ENCODE assay signal across 8 cellular contexts in genomic region chr11:62787005-62787759, GRCh38. TPM values are rescaled to one million over a fixed set of nuclear protein-coding genes. Genes with fewer than 3 reads are reported as not detected.
DNase-seq lines count a peak whose midpoint lies in the region; ATAC-seq, FAIRE-seq and TF ChIP-seq lines count a peak whose summit lies in the region.

Gene TMEM179B, plus strand, starts transcription at chr11:62787402. Its CDS starts 30 bp downstream, at chr11:62787432.

- peak; percentile 96 for FAIRE-seq in GM19239 (lab: Jason Lieb, UNC)

- H3K36me3 ChIP-seq in BLaER1: peaks cover 44% of the 10 kb centered on the region
- peaks cover 0 to 37% of the 10 kb centered on the region in 2 donors for H3K36me3 ChIP-seq in left lung

- peak within 1 kb of the TSS; percentile 92 for H3K27ac Mint-ChIP-seq in activated CD4-positive, alpha-beta T cell treated with anti-CD3 and anti-CD28 coated beads, Interleukin-2, amount 10 ng/mL, durations not matched to agents 24 days and 14 days

- intact Hi-C loops in activated CD4-positive, alpha-beta T cell treated with anti-CD3 and anti-CD28 coated beads, Interleukin-2, amount 10 ng/mL, durations not matched to agents 24 days and 14 days (cut with micrococcal nuclease): loop anchor here (1.0 to 2.0 kb wide), 10 partner anchors 16 to 122 kb away; partner anchors contain the start of genes C11orf98, CSKMT, HNRNPUL2 and POLR2G
- intact Hi-C loops in left lung (cut with DNase I): no loop called here

- H3K4me1 ChIP-seq in BLaER1: peaks cover 44% of the 10 kb centered on the region
- peaks cover 20 to 57% of the 10 kb centered on the region in 2 donors for H3K4me1 ChIP-seq in left lung

- DNase-seq in GM19239 (ENCODE audit: insufficient read length, low spot score): peak; percentile 93
- DNase-seq in NCI-H526 (lab: John Stamatoyannopoulos, UW): peak; percentile 97 to 99
- peak; percentile 99 for DNase-seq in activated CD4-positive, alpha-beta T cell treated with anti-CD3 and anti-CD28 coated beads, Interleukin-2, amount 10 ng/mL, durations not matched to agents 24 days and 14 days
- DNase-seq in coronary artery (ENCODE audit: low spot score): peak; percentile 98
- peak; percentile 97 to 98 for DNase-seq in left lung
- DNase-seq in stimulated activated CD4-positive, alpha-beta T cell treated with anti-CD3 and anti-CD28 coated beads, Interleukin-2, amount 100 ng/mL, for 48 hours: peak; percentile 95 to 99

- peak within 1 kb of the TSS; percentile 93 for H3K4me3 Mint-ChIP-seq in activated CD4-positive, alpha-beta T cell treated with anti-CD3 and anti-CD28 coated beads, Interleukin-2, amount 10 ng/mL, durations not matched to agents 24 days and 14 days

- H3K9ac ChIP-seq in BLaER1: peak within 1 kb of the TSS; percentile 97

- ATAC-seq in HG03457 (IDR thresholded peaks at IDR 0.05; ENCODE audit: unreplicated experiment) (peak; percentile 46), left lung (peak; percentile 89)

- H3K27ac ChIP-seq in BLaER1 (peak within 1 kb of the TSS; percentile 96), coronary artery (peak within 1 kb of the TSS; percentile 91 to 99), left lung (peak within 1 kb of the TSS; percentile 96 to 98)

- no peaks in the 10 kb centered on the region for H3K27me3 Mint-ChIP-seq in activated CD4-positive, alpha-beta T cell treated with anti-CD3 and anti-CD28 coated beads, Interleukin-2, amount 10 ng/mL, durations not matched to agents 24 days and 14 days

- peaks cover 43% of the 10 kb centered on the region for H3K36me3 Mint-ChIP-seq in activated CD4-positive, alpha-beta T cell treated with anti-CD3 and anti-CD28 coated beads, Interleukin-2, amount 10 ng/mL, durations not matched to agents 24 days and 14 days (ENCODE audit: low read depth)

- H3K9me3 Mint-ChIP-seq in activated CD4-positive, alpha-beta T cell treated with anti-CD3 and anti-CD28 coated beads, Interleukin-2, amount 10 ng/mL, durations not matched to agents 24 days and 14 days: no peaks in the 10 kb centered on the region

- H3K4me2 ChIP-seq in BLaER1: peak within 1 kb of the TSS; percentile 82

- H3K4me3 ChIP-seq in BLaER1: peak within 1 kb of the TSS; percentile 100
- H3K4me3 ChIP-seq in coronary artery: peak within 1 kb of the TSS; percentile 98
- H3K4me3 ChIP-seq in left lung: peak within 1 kb of the TSS; percentile 91 to 96

- no peaks in the 10 kb centered on the region for H3K9me3 ChIP-seq in BLaER1
- no peaks in the 10 kb centered on the region for H3K9me3 ChIP-seq in left lung

- peaks cover 27% of the 10 kb centered on the region for H4K20me1 ChIP-seq in BLaER1

- H3K27me3 ChIP-seq in BLaER1 (no peaks in the 10 kb centered on the region), left lung (no peaks in the 10 kb centered on the region)

- peaks cover 37% of the 10 kb centered on the region for H3K4me1 Mint-ChIP-seq in activated CD4-positive, alpha-beta T cell treated with anti-CD3 and anti-CD28 coated beads, Interleukin-2, amount 10 ng/mL, durations not matched to agents 24 days and 14 days

- TF ChIP-seq CTCF in coronary artery (IDR thresholded peaks at IDR 0.05) (no peak), left lung (IDR thresholded peaks at IDR 0.05) (peak in 1 of 2 donors; percentile 6)

RNA-seq across cellular contexts. Expression of gene TMEM179B, which starts in this region (rescaled TPM):
- total RNA-seq in activated CD4-positive, alpha-beta T cell treated with anti-CD3 and anti-CD28 coated beads, Interleukin-2, amount 10 ng/mL, durations not matched to agents 24 days and 14 days: 32.9 and 36.3 TPM in 2 replicates
- 10 to 100 TPM; 52.7 to 58.7 TPM for total RNA-seq in left lung

Comparison
In these comparisons a context has a peak if more than half of its experiments do, and no peak if none do; other contexts are left out.
1. Peak in every context shown above with its lines: DNase-seq, ATAC-seq, H3K4me3 ChIP-seq and H3K27ac ChIP-seq.